In the genomic region with DNA sequence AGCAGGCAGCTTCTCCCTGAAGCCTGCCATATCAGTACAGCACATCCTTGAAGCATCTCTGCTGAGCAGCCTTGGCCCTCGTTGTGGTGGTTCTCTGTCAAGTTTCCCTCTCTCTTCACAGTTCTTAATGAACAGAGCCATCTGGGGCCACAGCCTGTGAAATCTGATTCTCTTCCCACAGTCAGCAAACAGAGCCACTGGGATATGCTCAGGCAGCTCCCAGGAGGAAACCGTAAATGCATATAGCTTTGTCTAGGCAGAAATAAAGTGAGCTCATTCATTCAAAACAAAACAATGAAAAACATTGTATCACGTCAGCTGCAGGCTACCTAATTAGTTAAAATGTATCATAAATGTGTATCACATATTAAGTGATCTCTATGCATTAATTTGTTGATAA, we compare ENCODE assay signal across 1 cellular context.
TF ChIP-seq lines count a peak whose summit lies in the region.

No MANE protein-coding gene starts in this region.

TF ChIP-seq in GM23338, 12 proteins besides CTCF, POLR2A, EP300 and RAD21 (continued from another document):
- TF ChIP-seq STAT1 (IDR thresholded peaks at IDR 0.05; ENCODE audit: unreplicated experiment) (no peak), EZH2 (IDR thresholded peaks at IDR 0.05; ENCODE audit: low read depth, unreplicated experiment) (no peak), REST (IDR thresholded peaks at IDR 0.05; ENCODE audit: unreplicated experiment) (no peak), ZNF114 (CRISPR knock-in tag; IDR thresholded peaks at IDR 0.05) (no peak), JUNB (IDR thresholded peaks at IDR 0.05; ENCODE audit: unreplicated experiment) (no peak)
- TF ChIP-seq, protein P1, sequence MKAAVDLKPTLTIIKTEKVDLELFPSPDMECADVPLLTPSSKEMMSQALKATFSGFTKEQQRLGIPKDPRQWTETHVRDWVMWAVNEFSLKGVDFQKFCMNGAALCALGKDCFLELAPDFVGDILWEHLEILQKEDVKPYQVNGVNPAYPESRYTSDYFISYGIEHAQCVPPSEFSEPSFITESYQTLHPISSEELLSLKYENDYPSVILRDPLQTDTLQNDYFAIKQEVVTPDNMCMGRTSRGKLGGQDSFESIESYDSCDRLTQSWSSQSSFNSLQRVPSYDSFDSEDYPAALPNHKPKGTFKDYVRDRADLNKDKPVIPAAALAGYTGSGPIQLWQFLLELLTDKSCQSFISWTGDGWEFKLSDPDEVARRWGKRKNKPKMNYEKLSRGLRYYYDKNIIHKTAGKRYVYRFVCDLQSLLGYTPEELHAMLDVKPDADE (IDR thresholded peaks at IDR 0.05) = no peak
